8 cellular contexts compared by ENCODE assay signal in the genomic region with DNA sequence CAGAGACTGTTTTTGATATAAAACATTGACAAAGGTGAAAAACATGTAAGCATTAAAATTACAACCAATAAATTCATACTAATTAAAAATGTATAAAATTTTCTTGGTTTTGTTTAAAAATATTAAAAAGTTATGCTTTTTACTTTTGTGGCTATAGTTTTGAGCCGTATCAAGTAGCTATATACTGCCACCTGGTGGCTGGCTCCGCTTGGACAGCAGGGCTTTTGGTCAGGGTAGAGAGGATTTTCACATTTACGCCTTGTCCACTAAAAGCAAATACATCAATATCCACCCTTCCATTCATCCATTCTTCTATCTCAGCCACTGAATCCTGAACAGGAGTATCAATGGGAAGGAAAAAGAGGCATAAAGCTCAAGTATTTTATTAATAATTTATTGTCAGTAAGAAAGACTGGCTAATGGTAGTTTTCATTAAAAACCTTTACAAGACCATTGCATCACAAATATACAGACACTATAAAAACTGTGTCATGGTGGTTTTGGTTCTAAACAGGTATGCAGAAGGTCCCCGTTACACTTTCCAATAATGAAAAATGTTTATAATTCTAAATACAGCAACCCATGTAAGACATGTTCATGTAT. TPM values are rescaled to one million over a fixed set of nuclear protein-coding genes. Genes with fewer than 3 reads are reported as not detected.
DNase-seq lines count a peak whose midpoint lies in the region; ATAC-seq and TF ChIP-seq lines count a peak whose summit lies in the region.

No MANE protein-coding gene starts in this region.

- no peaks in the 10 kb centered on the region for H3K36me3 Mint-ChIP-seq in activated naive CD8-positive, alpha-beta T cell treated with anti-CD3 and anti-CD28 coated beads, Interleukin-2, amount 10 ng/mL, durations not matched to agents 7 days and 5 days

- TF ChIP-seq POLR2A in sigmoid colon (IDR thresholded peaks at IDR 0.05) = no peak

- POLR2A ChIA-PET in activated naive CD8-positive, alpha-beta T cell treated with anti-CD3 and anti-CD28 coated beads, Interleukin-2, amount 10 ng/mL, durations not matched to agents 7 days and 5 days (lab: Charles Lee) = no interaction called here

- H3K9me3 Mint-ChIP-seq in activated naive CD8-positive, alpha-beta T cell treated with anti-CD3 and anti-CD28 coated beads, Interleukin-2, amount 10 ng/mL, durations not matched to agents 7 days and 5 days = no peaks in the 10 kb centered on the region

- TF ChIP-seq CTCF in GM12874 (IDR thresholded peaks at IDR 0.05; ENCODE audit: insufficient read depth, low read depth, low read length) (peak; percentile 70), left ventricle myocardium inferior (IDR thresholded peaks at IDR 0.05; ENCODE audit: borderline replicate concordance) (peak; percentile 92), sigmoid colon (IDR thresholded peaks at IDR 0.05) (peak; percentile 48 to 87 (median 76))

- no peak overlapping the region for H3K27ac Mint-ChIP-seq in activated naive CD8-positive, alpha-beta T cell treated with anti-CD3 and anti-CD28 coated beads, Interleukin-2, amount 10 ng/mL, durations not matched to agents 7 days and 5 days

- H3K4me1 Mint-ChIP-seq in activated naive CD8-positive, alpha-beta T cell treated with anti-CD3 and anti-CD28 coated beads, Interleukin-2, amount 10 ng/mL, durations not matched to agents 7 days and 5 days = no peaks in the 10 kb centered on the region

- H3K4me1 ChIP-seq in left ventricle myocardium inferior (peaks cover 17% of the 10 kb centered on the region), sigmoid colon (peaks cover 0 to 6% (median 0%) of the 10 kb centered on the region in 4 donors)

- WGBS in sigmoid colon, 2 donors = 27 to 37% methylated on average over 4 of the region's 4 CpGs

- TF ChIP-seq EP300 in sigmoid colon (IDR thresholded peaks at IDR 0.05) = no peak

- H3K4me3 Mint-ChIP-seq in activated naive CD8-positive, alpha-beta T cell treated with anti-CD3 and anti-CD28 coated beads, Interleukin-2, amount 10 ng/mL, durations not matched to agents 7 days and 5 days = no peak overlapping the region

- no peak overlapping the region for H3K27ac ChIP-seq in left ventricle myocardium inferior (replicated peaks)
- no peak overlapping the region for H3K27ac ChIP-seq in sigmoid colon

- DNase-seq in AG08395 (ENCODE audit: low spot score) = peak; percentile 67
- peak; percentile 63 for DNase-seq in SK-MEL-5 (ENCODE audit: low read depth, low spot score)
- peak; percentile 52 for DNase-seq in activated naive CD8-positive, alpha-beta T cell treated with anti-CD3 and anti-CD28 coated beads, Interleukin-2, amount 10 ng/mL, durations not matched to agents 7 days and 5 days
- DNase-seq in left ventricle myocardium inferior = peak; percentile 58
- DNase-seq in sigmoid colon = peak; percentile 83

- peaks cover 5% of the 10 kb centered on the region for H3K27me3 Mint-ChIP-seq in activated naive CD8-positive, alpha-beta T cell treated with anti-CD3 and anti-CD28 coated beads, Interleukin-2, amount 10 ng/mL, durations not matched to agents 7 days and 5 days

- peaks cover 4% of the 10 kb centered on the region for H3K9me3 ChIP-seq in left ventricle myocardium inferior (replicated peaks)
- no peaks in the 10 kb centered on the region for H3K9me3 ChIP-seq in sigmoid colon

- in situ Hi-C loops in SK-MEL-5 (cut with HindIII; ENCODE audit: low pct_unique_long_range_greater_than_20kb, low sequenced_read_pairs) = no loop called here

- H3K36me3 ChIP-seq in left ventricle myocardium inferior = peaks cover 27% of the 10 kb centered on the region
- H3K36me3 ChIP-seq in sigmoid colon = peaks cover 6 to 30% (median 11%) of the 10 kb centered on the region in 4 donors

- H3K4me3 ChIP-seq in left ventricle myocardium inferior (no peak overlapping the region), sigmoid colon (no peak overlapping the region)

- intact Hi-C loops in left ventricle myocardium inferior (cut with micrococcal nuclease) = no loop called here
- intact Hi-C loops in sigmoid colon (cut with DNase I) = loop anchor here (2.0 to 10.0 kb wide), 3 partner anchors 115 to 523 kb away; a partner anchor contains a TSS

- no peaks in the 10 kb centered on the region for H3K27me3 ChIP-seq in left ventricle myocardium inferior (ENCODE audit: low read depth)
- H3K27me3 ChIP-seq in sigmoid colon = no peaks in the 10 kb centered on the region

- ATAC-seq in HG03045 (IDR thresholded peaks at IDR 0.05; ENCODE audit: unreplicated experiment) (peak; percentile 56), GM21576 (IDR thresholded peaks at IDR 0.05; ENCODE audit: unreplicated experiment) (no peak)
- no peak for ATAC-seq in activated naive CD8-positive, alpha-beta T cell treated with anti-CD3 and anti-CD28 coated beads, Interleukin-2, amount 10 ng/mL, durations not matched to agents 7 days and 5 days (ENCODE audit: low read depth)

RNA-seq across cellular contexts. Expression of a gene that starts 32.1 kb away (rescaled TPM):
- total RNA-seq in SK-MEL-5 (2014; rRNA removed; shearing (Covaris generic)) = not detected in 2 replicates
- polyA plus RNA-seq in SK-MEL-5 (2015; cell fraction: cytosol; rRNA removed) = not detected in 2 replicates
- polyA plus RNA-seq in SK-MEL-5 (2015; cell fraction: nucleus; rRNA removed) = 0.64 TPM in 1 of 2 replicates, not detected in the other
- total RNA-seq in activated naive CD8-positive, alpha-beta T cell treated with anti-CD3 and anti-CD28 coated beads, Interleukin-2, amount 10 ng/mL, durations not matched to agents 7 days and 5 days = not detected
- not detected for total RNA-seq in left ventricle myocardium inferior
- total RNA-seq in sigmoid colon = not detected
- polyA plus RNA-seq in sigmoid colon = 1 to 10 TPM in 2 of 3 donors, not detected in 1; 1.6 to 3.1 TPM
